Comparison of ENCODE assay signal across 1 cellular context in genomic region chr3:16264708-16265454, GRCh38.
TF ChIP-seq lines count a peak whose summit lies in the region.

Gene DPH3 (minus strand): TSS chr3:16264943. CDS start chr3:16264876, 67 bp downstream.
Gene OXNAD1 (plus strand): TSS chr3:16265212. CDS start chr3:16270953, 5,741 bp downstream.

TF ChIP-seq in WTC11, 78 proteins besides CTCF, POLR2A, EP300 and RAD21 (continued from another document):
- TF ChIP-seq ZSCAN18 (CRISPR knock-in tag; IDR thresholded peaks at IDR 0.05) (no peak), SMAD3 (CRISPR knock-in tag; IDR thresholded peaks at IDR 0.05; ENCODE audit: borderline replicate concordance) (no peak), FOXP1 (CRISPR knock-in tag; IDR thresholded peaks at IDR 0.05; ENCODE audit: borderline replicate concordance) (0 out of 2 replicates have a peak, but pooled peaks have one; percentile 20), ATF1 (CRISPR knock-in tag; IDR thresholded peaks at IDR 0.05) (peak; percentile 90; the same call in 1 of the 2 replicates), CREM (CRISPR knock-in tag; IDR thresholded peaks at IDR 0.05) (peak; percentile 100), NFATC4 (CRISPR knock-in tag; IDR thresholded peaks at IDR 0.05) (no peak), MYBL2 (CRISPR knock-in tag; IDR thresholded peaks at IDR 0.05) (peak; percentile 65; the same call in 1 of the 2 replicates), NFYB (CRISPR knock-in tag; conservative IDR thresholded peaks at IDR 0.05; ENCODE audit: low read depth) (peak; percentile 72), ZNF416 (CRISPR knock-in tag; IDR thresholded peaks at IDR 0.05) (no peak), PRRX2 (CRISPR knock-in tag; IDR thresholded peaks at IDR 0.05) (no peak), GRHL2 (CRISPR knock-in tag; IDR thresholded peaks at IDR 0.05; ENCODE audit: insufficient replicate concordance, severe bottlenecking) (no peak), GABPB1 (CRISPR knock-in tag; IDR thresholded peaks at IDR 0.05) (peak; percentile 85; the same call in 1 of the 2 replicates), FOXK1 (CRISPR knock-in tag; IDR thresholded peaks at IDR 0.05) (peak; percentile 88), JUN (CRISPR knock-in tag; IDR thresholded peaks at IDR 0.05) (no peak), TP53 (CRISPR knock-in tag; IDR thresholded peaks at IDR 0.05) (no peak), ATF3 (CRISPR knock-in tag; conservative IDR thresholded peaks at IDR 0.05) (no peak), ZNF425 (CRISPR knock-in tag; conservative IDR thresholded peaks at IDR 0.05) (no peak), SOX15 (CRISPR knock-in tag; IDR thresholded peaks at IDR 0.05) (no peak), USF1 (CRISPR knock-in tag; IDR thresholded peaks at IDR 0.05) (0 out of 2 replicates have a peak, but pooled peaks have one; percentile 23), ESRRA (CRISPR knock-in tag; IDR thresholded peaks at IDR 0.05; ENCODE audit: borderline replicate concordance) (peak; percentile 81; the same call in 1 of the 2 replicates), HMGA2 (CRISPR knock-in tag; IDR thresholded peaks at IDR 0.05) (no peak), STAT6 (CRISPR knock-in tag; conservative IDR thresholded peaks at IDR 0.05; ENCODE audit: low read depth) (no peak), ZNF317 (CRISPR knock-in tag; IDR thresholded peaks at IDR 0.05; ENCODE audit: borderline replicate concordance, low read depth) (no peak), TEAD1 (CRISPR knock-in tag; IDR thresholded peaks at IDR 0.05) (peak; percentile 20; the same call in 1 of the 2 replicates), CDX4 (CRISPR knock-in tag; IDR thresholded peaks at IDR 0.05; ENCODE audit: borderline replicate concordance) (no peak), RELA (CRISPR knock-in tag; IDR thresholded peaks at IDR 0.05; ENCODE audit: borderline replicate concordance) (no peak), SP1 (CRISPR knock-in tag; conservative IDR thresholded peaks at IDR 0.05) (peak; percentile 94), KAT7 (CRISPR knock-in tag; IDR thresholded peaks at IDR 0.05; ENCODE audit: borderline replicate concordance) (no peak; the same call in 1 of the 2 replicates)
